In the genomic region with DNA sequence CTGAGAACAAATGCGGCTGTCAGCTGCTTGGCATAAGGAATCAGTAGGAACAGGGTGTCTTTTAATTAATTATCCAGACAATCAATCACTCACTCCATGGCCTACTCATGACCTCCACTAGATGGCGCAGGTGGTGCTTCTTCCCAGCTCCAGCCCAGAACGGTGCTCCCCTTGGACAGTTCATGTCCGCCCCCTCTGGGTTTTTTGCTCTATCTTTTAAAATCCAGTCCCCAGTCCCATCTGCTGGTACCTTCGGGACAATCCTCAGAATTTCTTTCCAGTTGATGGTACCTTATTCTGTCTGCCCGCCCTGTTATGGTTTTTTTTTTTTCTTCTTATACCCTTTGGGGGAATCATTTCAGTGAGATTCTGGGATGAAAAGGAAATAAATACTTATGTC, we compare ENCODE assay signal across 8 cellular contexts.
A peak's percentile ranks its signal among the peaks of the same experiment; 100 is the strongest.
DNase-seq lines count a peak whose midpoint lies in the region; ATAC-seq, FAIRE-seq and TF ChIP-seq lines count a peak whose summit lies in the region.

No MANE protein-coding gene starts in this region.

- H3K4me1 Mint-ChIP-seq in activated CD8-positive, alpha-beta memory T cell treated with anti-CD3 and anti-CD28 coated beads, Interleukin-2, amount 10 ng/mL, durations not matched to agents 7 days and 5 days = peaks cover under 1% of the 10 kb centered on the region

- H3K27me3 ChIP-seq in BE2C (no peaks in the 10 kb centered on the region), pancreas (no peaks in the 10 kb centered on the region)

- intact Hi-C loops in pancreas (cut with DNase I) = no loop called here

- peak; percentile 37 for DNase-seq in BE2C
- DNase-seq in NCI-H774 (lab: John Stamatoyannopoulos, UW) = peak; percentile 29
- DNase-seq in activated CD8-positive, alpha-beta memory T cell treated with anti-CD3 and anti-CD28 coated beads, Interleukin-2, amount 10 ng/mL, durations not matched to agents 7 days and 5 days = peak; percentile 62
- DNase-seq in fibroblast of the aortic adventitia (ENCODE audit: low read depth) = peak; percentile 45
- peak in 5 of 6 donors; percentile 19 to 64 (median 39) for DNase-seq in pancreas
- DNase-seq in omental fat pad (ENCODE audit: low spot score) = no peak

- CTCF ChIA-PET in activated CD8-positive, alpha-beta memory T cell treated with anti-CD3 and anti-CD28 coated beads, Interleukin-2, amount 10 ng/mL, durations not matched to agents 7 days and 5 days (lab: Charles Lee) = interaction anchor here (0.7 to 2.2 kb wide), 14 partner anchors 9 to 81 kb away, joined by 3 to 25 read pairs (median 4); no protein-coding TSS in a partner anchor

- ATAC-seq in GM19035 (IDR thresholded peaks at IDR 0.05; ENCODE audit: unreplicated experiment) = peak; percentile 81
- peak; percentile 79 for ATAC-seq in HG03432 (IDR thresholded peaks at IDR 0.05; ENCODE audit: unreplicated experiment)
- ATAC-seq in activated CD8-positive, alpha-beta memory T cell treated with anti-CD3 and anti-CD28 coated beads, Interleukin-2, amount 10 ng/mL, durations not matched to agents 7 days and 5 days = peak; percentile 82
- peak; percentile 62 to 86 (median 82) for ATAC-seq in pancreas
- no peak for ATAC-seq in omental fat pad (ENCODE audit: low FRiP score)

- no peak overlapping the region for H3K27ac Mint-ChIP-seq in activated CD8-positive, alpha-beta memory T cell treated with anti-CD3 and anti-CD28 coated beads, Interleukin-2, amount 10 ng/mL, durations not matched to agents 7 days and 5 days

- no peak for FAIRE-seq in pancreas (lab: Jason Lieb, UNC)

- no peaks in the 10 kb centered on the region for H3K36me3 Mint-ChIP-seq in activated CD8-positive, alpha-beta memory T cell treated with anti-CD3 and anti-CD28 coated beads, Interleukin-2, amount 10 ng/mL, durations not matched to agents 7 days and 5 days

- peaks cover 2% of the 10 kb centered on the region for H3K27me3 Mint-ChIP-seq in activated CD8-positive, alpha-beta memory T cell treated with anti-CD3 and anti-CD28 coated beads, Interleukin-2, amount 10 ng/mL, durations not matched to agents 7 days and 5 days

- H3K4me3 Mint-ChIP-seq in activated CD8-positive, alpha-beta memory T cell treated with anti-CD3 and anti-CD28 coated beads, Interleukin-2, amount 10 ng/mL, durations not matched to agents 7 days and 5 days = no peak overlapping the region

- H3K9me3 Mint-ChIP-seq in activated CD8-positive, alpha-beta memory T cell treated with anti-CD3 and anti-CD28 coated beads, Interleukin-2, amount 10 ng/mL, durations not matched to agents 7 days and 5 days (ENCODE audit: low read depth) = no peaks in the 10 kb centered on the region

- no peak overlapping the region for H3K4me3 ChIP-seq in BE2C (ENCODE audit: low read depth, low read length)
- H3K4me3 ChIP-seq in fibroblast of the aortic adventitia (ENCODE audit: low read depth, low read length) = no peak overlapping the region
- H3K4me3 ChIP-seq in pancreas = no peak overlapping the region

- H3K27ac ChIP-seq in pancreas = no peak overlapping the region

- H3K36me3 ChIP-seq in BE2C (no peaks in the 10 kb centered on the region), pancreas (no peaks in the 10 kb centered on the region)

- WGBS in pancreas, 2 donors = 31 to 37% methylated on average over 6 of the region's 6 CpGs

- H3K9me3 ChIP-seq in BE2C = no peaks in the 10 kb centered on the region
- H3K9me3 ChIP-seq in pancreas = no peaks in the 10 kb centered on the region

- peak; percentile 70 for TF ChIP-seq CTCF in BE2C (IDR thresholded peaks at IDR 0.05; ENCODE audit: low read depth, low read length)
- peak; percentile 84 for TF ChIP-seq CTCF in fibroblast of the aortic adventitia (IDR thresholded peaks at IDR 0.05; ENCODE audit: insufficient read depth, low read length)
- TF ChIP-seq CTCF in pancreas (IDR thresholded peaks at IDR 0.05) = peak; percentile 61 to 74 (median 66)
- no peak for TF ChIP-seq CTCF in omental fat pad (IDR thresholded peaks at IDR 0.05)

- no peaks in the 10 kb centered on the region for H3K4me1 ChIP-seq in BE2C
- no peaks in the 10 kb centered on the region for H3K4me1 ChIP-seq in pancreas

Comparison
In these comparisons a context has a peak if more than half of its experiments do, and no peak if none do; other contexts are left out.
1. CTCF ChIP-seq: peak in BE2C (single experiment), fibroblast of the aortic adventitia (single experiment) and pancreas (4 of 4); none in omental fat pad (0 of 3).